In genomic region chr9:8613346-8613825, GRCh38 we compare ENCODE assay signal across 25 cellular contexts.
DNase-seq lines count a peak whose midpoint lies in the region; ATAC-seq and TF ChIP-seq lines count a peak whose summit lies in the region.
"Had no signal": no experiment of that assay in that cellular context is flagged by ENCODE, and none has a peak within 500 bp of the region (broad histone marks: within the 10 kb centered on the region; RNA-seq: fewer than 3 reads in every experiment).

No MANE protein-coding gene starts in this region.

- no peak overlapping the region for H3K4me3 ChIP-seq in heart right ventricle
- no peak overlapping the region for H3K4me3 ChIP-seq in uterus
- no peak overlapping the region for H3K4me3 ChIP-seq in stomach
- H3K4me3 ChIP-seq: breast epithelium, right lobe of liver, SJCRH30 had no signal

- no peak for TF ChIP-seq POLR2A in uterus (IDR thresholded peaks at IDR 0.05)
- TF ChIP-seq POLR2A in stomach (IDR thresholded peaks at IDR 0.05) = no peak

- H3K9me3 ChIP-seq in heart right ventricle (no peaks in the 10 kb centered on the region), uterus (no peaks in the 10 kb centered on the region), stomach (no peaks in the 10 kb centered on the region)
- H3K9me3 ChIP-seq: breast epithelium, right lobe of liver, SJCRH30 had no signal

- H3K36me3 ChIP-seq in heart right ventricle = no peaks in the 10 kb centered on the region
- H3K36me3 ChIP-seq in uterus = no peaks in the 10 kb centered on the region
- H3K36me3 ChIP-seq in stomach = no peaks in the 10 kb centered on the region
- H3K36me3 ChIP-seq: breast epithelium, right lobe of liver, SJCRH30 had no signal

- no peaks in the 10 kb centered on the region for H3K27me3 ChIP-seq in heart right ventricle
- H3K27me3 ChIP-seq in uterus = no peaks in the 10 kb centered on the region
- H3K27me3 ChIP-seq in stomach = no peaks in the 10 kb centered on the region
- H3K27me3 ChIP-seq: breast epithelium, right lobe of liver, SJCRH30 had no signal

- 16 to 18% methylated on average over 1 of the region's 1 CpG for WGBS in heart right ventricle, 2 donors
- WGBS in stomach, 5 donors = 60 to 81% (median 72%) methylated on average over 1 of the region's 1 CpG

- TF ChIP-seq CTCF in heart right ventricle (IDR thresholded peaks at IDR 0.05) (no peak), uterus (IDR thresholded peaks at IDR 0.05) (no peak), stomach (IDR thresholded peaks at IDR 0.05) (no peak)

- DNase-seq in NCI-H446 (lab: John Stamatoyannopoulos, UW) = peak; percentile 47 to 75
- DNase-seq in caudate nucleus (lab: John Stamatoyannopoulos, UW) = peak in 18 of 61 donors; percentile 4 to 75 (median 18)
- peak in 1 of 2 donors; percentile 32 for DNase-seq in heart right ventricle
- DNase-seq in stromal cell of bone marrow (ENCODE audit: low read depth) = peak; percentile 3
- DNase-seq in uterus = no peak
- DNase-seq in stomach = no peak
- DNase-seq: activated CD4-positive, alpha-beta T cell treated with anti-CD3 and anti-CD28 coated beads, Interleukin-2, amount 10 ng/mL, durations not matched to agents 7 days and 5 days; activated CD8-positive, alpha-beta memory T cell treated with anti-CD3 and anti-CD28 coated beads, Interleukin-2, amount 10 ng/mL, durations not matched to agents 7 days and 5 days; activated naive CD4-positive, alpha-beta T cell; activated T-cell treated with anti-CD3 and anti-CD28 coated beads, Interleukin-2, amount 50 U/mL, for 72 hours; COR-L47; dermis blood vessel endothelial cell; DND-41; HFFc6; MV-4-11; NCI-H1694 treated with DMSO at 0.1 percent for 48 hours; NCI-H526; right lobe of liver; SJCRH30; stimulated activated CD4-positive, alpha-beta T cell treated with anti-CD3 and anti-CD28 coated beads, Interleukin-12 subunit alpha, Interleukin-12 subunit beta, amount 100 ng/mL, for 4 hours; stimulated activated CD4-positive, alpha-beta T cell treated with anti-CD3 and anti-CD28 coated beads, Interleukin-4, amount 100 ng/mL, for 24 hours had no signal

- H3K27ac ChIP-seq in caudate nucleus (ENCODE audit: low read depth, low read length) (peak overlapping the region; percentile 20), heart right ventricle (peak overlapping the region in 6 of 10 donors; percentile 7 to 64 (median 26)), uterus (no peak overlapping the region), stomach (no peak overlapping the region)
- H3K27ac ChIP-seq: breast epithelium, parathyroid adenoma, right lobe of liver, SJCRH30 had no signal

- peaks cover 0 to 21% (median 14%) of the 10 kb centered on the region in 9 donors for H3K4me1 ChIP-seq in heart right ventricle
- H3K4me1 ChIP-seq in uterus = no peaks in the 10 kb centered on the region
- H3K4me1 ChIP-seq in stomach = no peaks in the 10 kb centered on the region
- H3K4me1 ChIP-seq: breast epithelium, parathyroid adenoma, SJCRH30 had no signal

- ATAC-seq in heart right ventricle (peak; percentile 47 to 89 (median 76)), GM18502 (IDR thresholded peaks at IDR 0.05; ENCODE audit: poor library complexity, unreplicated experiment) (no peak)
- ATAC-seq: activated CD8-positive, alpha-beta memory T cell treated with anti-CD3 and anti-CD28 coated beads, Interleukin-2, amount 10 ng/mL, durations not matched to agents 7 days and 5 days; activated T-cell treated with anti-CD3 and anti-CD28 coated beads, Interleukin-2, amount 50 U/mL, for 72 hours; stimulated activated effector memory CD8-positive, alpha-beta T cell treated with anti-CD3 and anti-CD28 coated beads, Interleukin-12 subunit alpha, Interleukin-12 subunit beta, amount 100 ng/mL, for 72 hours had no signal

- no peak for TF ChIP-seq EP300 in stomach (IDR thresholded peaks at IDR 0.05)

- intact Hi-C loops in heart right ventricle (cut with DNase I) = loop anchor here in 3 of 10 donors (10.0 kb wide), 2 partner anchors 61 to 241 kb away; no protein-coding TSS in a partner anchor
- intact Hi-C loops in uterus (cut with DNase I; ENCODE audit: low total_unique reads) = no loop called here
- intact Hi-C loops in stomach (cut with DNase I; ENCODE audit: low total_unique reads) = no loop called here

Comparison
In these comparisons a context has a peak if more than half of its experiments do, and no peak if none do; other contexts are left out.
1. DNase-seq: peak in NCI-H446 (2 of 2) and stromal cell of bone marrow (single experiment); none in uterus (0 of 2) and stomach (single experiment).
2. H3K27ac ChIP-seq: peak in caudate nucleus (single experiment) and heart right ventricle (6 of 10); none in uterus (0 of 2) and stomach (0 of 5).